Comparison of ENCODE assay signal across 9 cellular contexts in the genomic region with DNA sequence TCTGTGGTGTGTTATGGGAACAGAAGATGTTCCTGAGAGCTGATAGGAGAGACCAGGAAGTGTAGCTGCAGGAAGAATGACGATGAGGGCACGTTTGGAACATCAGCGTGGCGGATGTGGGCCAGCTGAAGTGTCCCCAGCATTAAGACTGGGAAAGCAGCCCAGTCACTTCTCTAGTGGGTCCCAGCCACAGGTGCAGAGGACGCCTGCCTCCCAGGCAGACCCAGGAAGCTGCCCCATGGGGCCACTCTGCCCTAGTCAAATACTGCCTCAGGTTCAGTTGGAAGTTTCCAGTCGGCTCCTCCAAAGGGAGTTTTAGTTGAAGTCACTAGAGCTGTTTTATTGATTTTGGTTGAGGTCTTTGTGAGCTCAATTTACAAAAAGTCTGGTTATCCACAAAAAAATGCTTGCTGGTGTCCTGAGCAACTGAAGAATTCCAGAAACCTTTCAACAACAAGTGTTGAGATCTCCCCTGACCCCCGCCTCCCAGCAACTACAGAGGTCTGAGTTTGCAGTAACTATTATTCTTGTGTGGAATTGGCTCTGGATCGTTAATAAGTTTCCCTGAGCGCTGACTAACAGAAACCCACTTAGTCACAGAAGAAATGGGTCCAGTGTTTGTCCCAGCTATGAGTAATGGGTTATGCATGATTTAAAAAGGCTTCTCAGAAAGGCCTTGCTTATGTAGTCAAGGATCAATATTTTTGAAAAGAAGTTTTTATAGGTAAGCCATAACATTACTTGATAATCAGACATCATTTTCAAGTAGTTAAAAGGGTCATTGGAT.
DNase-seq lines count a peak whose midpoint lies in the region; ATAC-seq and TF ChIP-seq lines count a peak whose summit lies in the region.
"Had no signal": no experiment of that assay in that cellular context is flagged by ENCODE, and none has a peak within 500 bp of the region (broad histone marks: within the 10 kb centered on the region; RNA-seq: fewer than 3 reads in every experiment).

No MANE protein-coding gene starts in this region.

- ATAC-seq in psoas muscle, result peak; percentile 31 to 48 (median 41)

- H3K36me3 ChIP-seq in psoas muscle (ENCODE audit: insufficient read depth in 1 of 2, low read depth in 1 of 2), result peaks cover 0 to 30% of the 10 kb centered on the region in 2 donors

- peak overlapping the region; percentile 41 for H3K4me3 Mint-ChIP-seq in Calu3 (ENCODE audit: low read depth, unreplicated experiment)
- H3K4me3 Mint-ChIP-seq: activated naive CD8-positive, alpha-beta T cell had no signal

- peaks cover 100% of the 10 kb centered on the region for H3K4me1 ChIP-seq in psoas muscle

- CTCF ChIA-PET in Calu3 (lab: Charles Lee) (interaction anchor here (0.6 to 1.7 kb wide), 6 partner anchors 10 to 84 kb away, joined by 3 to 5 read pairs (median 4); no protein-coding TSS in a partner anchor), RWPE1 (lab: Yijun Ruan, JAX) (interaction anchor here (0.6 to 1.3 kb wide), 7 partner anchors 24 to 355 kb away, joined by 3 read pairs; no protein-coding TSS in a partner anchor)

- H3K27ac ChIP-seq in RWPE1 (peak overlapping the region; percentile 67), psoas muscle (peak overlapping the region; percentile 93)

- peaks cover 68% of the 10 kb centered on the region for H3K4me1 Mint-ChIP-seq in Calu3 (ENCODE audit: low read depth, unreplicated experiment)

- 16 to 17% (median 16%) methylated on average over 9 of the region's 9 CpGs for WGBS in psoas muscle, 3 donors

- H3K9me3 Mint-ChIP-seq in Calu3 (ENCODE audit: low read depth, unreplicated experiment), result no peaks in the 10 kb centered on the region

- H3K27ac Mint-ChIP-seq in Calu3 (ENCODE audit: unreplicated experiment), result peak overlapping the region; percentile 95
- H3K27ac Mint-ChIP-seq: activated naive CD8-positive, alpha-beta T cell had no signal

- DNase-seq in Calu3 (peak; percentile 57), RWPE1 (ENCODE audit: low spot score) (peak; percentile 90), fibroblast of villous mesenchyme (ENCODE audit: low read depth) (peak; percentile 84), psoas muscle (peak in 1 of 2 donors; percentile 62), NCI-H524 (lab: John Stamatoyannopoulos, UW) (no peak), GM13976 (ENCODE audit: low spot score) (no peak), LoVo (ENCODE audit: low spot score) (no peak), GM20000 (ENCODE audit: low spot score) (no peak)

- no peaks in the 10 kb centered on the region for H3K27me3 ChIP-seq in psoas muscle (ENCODE audit: insufficient read depth in 3 of 3, low read length in 2 of 3)

- H3K36me3 Mint-ChIP-seq in Calu3 (ENCODE audit: insufficient read depth, unreplicated experiment), result peaks cover 65% of the 10 kb centered on the region

- BruUV-seq in Calu3 (replicated peaks; lab: Mats Ljungman, UMichigan), result TSS peak; percentile 59

- no peak overlapping the region for H3K4me3 ChIP-seq in fibroblast of villous mesenchyme (ENCODE audit: low read depth, low read length)
- H3K4me3 ChIP-seq in psoas muscle, result peak overlapping the region; percentile 28

- H3K9me3 ChIP-seq in psoas muscle, result no peaks in the 10 kb centered on the region

- in situ Hi-C loops in GM13976 (cut with MboI; ENCODE audit: low sequenced_read_pairs, unreplicated experiment), result no loop called here

- H3K27me3 Mint-ChIP-seq in Calu3 (ENCODE audit: unreplicated experiment), result no peaks in the 10 kb centered on the region
- H3K27me3 Mint-ChIP-seq: activated naive CD8-positive, alpha-beta T cell had no signal

- TF ChIP-seq CTCF in Calu3 (IDR thresholded peaks at IDR 0.05; ENCODE audit: unreplicated experiment) (no peak), RWPE1 (conservative IDR thresholded peaks at IDR 0.05; ENCODE audit: low read depth) (no peak), fibroblast of villous mesenchyme (IDR thresholded peaks at IDR 0.05; ENCODE audit: insufficient read depth, low read depth, low read length) (no peak), psoas muscle (IDR thresholded peaks at IDR 0.05) (no peak), GM13976 (IDR thresholded peaks at IDR 0.05; ENCODE audit: borderline replicate concordance, control extremely low read depth, extremely low read depth, insufficient read depth, missing control alignments) (no peak), GM20000 (IDR thresholded peaks at IDR 0.05; ENCODE audit: extremely low read depth, missing control alignments) (no peak)

- POLR2A ChIA-PET in RWPE1 (lab: Yijun Ruan, JAX; ENCODE audit: low non-redundant PET), result no interaction called here

- intact Hi-C loops in Calu3 (cut with micrococcal nuclease; ENCODE audit: unreplicated experiment), result loop anchor here (1.0 to 5.0 kb wide), 2 partner anchors 15 to 221 kb away; no protein-coding TSS in a partner anchor
- intact Hi-C loops in psoas muscle (cut with DNase I), result loop anchor here in 1 of 2 donors (2.0 kb wide), 1 partner anchor 17 kb away; no protein-coding TSS in a partner anchor

Comparison
In these comparisons a context has a peak if more than half of its experiments do, and no peak if none do; other contexts are left out.
1. DNase-seq: peak in Calu3 (single experiment), RWPE1 (single experiment) and fibroblast of villous mesenchyme (single experiment); none in NCI-H524 (0 of 2), GM13976 (single experiment), LoVo (single experiment) and GM20000 (single experiment).